In the genomic region with DNA sequence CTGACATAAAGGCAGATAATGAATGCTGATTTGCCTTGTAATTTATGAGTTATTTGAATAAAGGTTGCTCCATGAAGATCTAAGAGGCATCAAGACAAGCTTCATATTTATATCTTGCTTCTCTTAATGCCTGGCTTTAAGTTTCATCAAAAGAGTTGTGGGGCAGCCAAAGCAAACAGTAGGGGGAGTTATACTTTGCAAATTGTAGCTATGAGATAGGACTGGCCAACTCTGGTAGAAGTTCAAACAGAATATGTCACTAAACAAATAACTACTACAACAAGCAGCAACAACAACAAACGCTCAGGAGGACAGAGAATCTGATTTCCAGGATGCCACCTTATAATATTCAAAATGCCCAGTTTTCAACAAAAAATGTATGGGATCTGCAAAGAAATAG, we compare ENCODE assay signal across 1 cellular context.
TF ChIP-seq lines count a peak whose summit lies in the region.

No MANE protein-coding gene starts in this region.

TF ChIP-seq in A549, 52 proteins besides CTCF, POLR2A, EP300 and RAD21 (continued from another document):
- TF ChIP-seq, protein P1, sequence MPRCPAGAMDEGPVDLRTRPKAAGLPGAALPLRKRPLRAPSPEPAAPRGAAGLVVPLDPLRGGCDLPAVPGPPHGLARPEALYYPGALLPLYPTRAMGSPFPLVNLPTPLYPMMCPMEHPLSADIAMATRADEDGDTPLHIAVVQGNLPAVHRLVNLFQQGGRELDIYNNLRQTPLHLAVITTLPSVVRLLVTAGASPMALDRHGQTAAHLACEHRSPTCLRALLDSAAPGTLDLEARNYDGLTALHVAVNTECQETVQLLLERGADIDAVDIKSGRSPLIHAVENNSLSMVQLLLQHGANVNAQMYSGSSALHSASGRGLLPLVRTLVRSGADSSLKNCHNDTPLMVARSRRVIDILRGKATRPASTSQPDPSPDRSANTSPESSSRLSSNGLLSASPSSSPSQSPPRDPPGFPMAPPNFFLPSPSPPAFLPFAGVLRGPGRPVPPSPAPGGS (IDR thresholded peaks at IDR 0.05) = no peak
- TF ChIP-seq GATA3 (IDR thresholded peaks at IDR 0.05; ENCODE audit: borderline replicate concordance) (peak; percentile 26; the same call in 1 of the 2 replicates), ESRRA (IDR thresholded peaks at IDR 0.05; ENCODE audit: borderline replicate concordance, low read length) (no peak), EHMT2 (IDR thresholded peaks at IDR 0.05; ENCODE audit: low read depth) (no peak), NR3C1 (IDR thresholded peaks at IDR 0.05) (no peak), RCOR1 (IDR thresholded peaks at IDR 0.05; ENCODE audit: low read depth, low read length) (no peak)
